Comparison of ENCODE assay signal across 17 cellular contexts in the genomic region with DNA sequence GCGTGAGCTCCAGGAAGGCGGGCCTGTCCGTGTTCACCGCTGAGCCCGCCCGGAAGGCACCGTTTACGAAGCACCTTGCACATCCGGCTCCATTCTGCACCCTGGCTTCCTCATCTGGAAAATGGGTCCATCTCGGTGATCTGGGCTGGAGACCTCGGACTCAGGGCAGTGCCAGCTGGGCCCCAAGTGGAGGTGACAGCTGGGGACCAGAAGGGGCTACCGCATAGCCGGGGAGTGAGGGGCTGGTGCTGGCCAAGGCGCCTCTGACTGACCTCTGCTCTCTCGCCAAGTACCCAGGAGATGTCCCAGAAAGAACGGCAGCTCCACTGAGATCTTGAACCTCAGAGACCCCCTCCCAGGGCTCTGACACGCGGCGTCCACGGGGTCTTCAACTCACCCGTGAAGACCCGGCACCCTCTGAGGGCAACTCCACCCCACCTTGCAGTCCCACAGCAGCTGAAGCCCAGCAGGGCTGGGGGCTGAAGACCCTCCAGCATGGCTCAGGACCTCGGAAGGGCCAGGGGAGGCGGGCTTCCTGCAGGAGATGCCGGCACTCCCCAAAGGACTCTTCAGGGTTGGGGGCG. TPM values are rescaled to one million over a fixed set of nuclear protein-coding genes. Genes with fewer than 3 reads are reported as not detected.
DNase-seq lines count a peak whose midpoint lies in the region; ATAC-seq and TF ChIP-seq lines count a peak whose summit lies in the region.
"Had no signal": no experiment of that assay in that cellular context is flagged by ENCODE, and none has a peak within 500 bp of the region (broad histone marks: within the 10 kb centered on the region; RNA-seq: fewer than 3 reads in every experiment).

No MANE protein-coding gene starts in this region.

- peak overlapping the region; percentile 69 for H3K27ac Mint-ChIP-seq in activated naive CD8-positive, alpha-beta T cell treated with anti-CD3 and anti-CD28 coated beads for 36 hours
- H3K27ac Mint-ChIP-seq in activated naive CD8-positive, alpha-beta T cell treated with anti-CD3 and anti-CD28 coated beads, Interleukin-2, amount 50 U/mL, for 24 hours, result no peak overlapping the region
- peak overlapping the region; percentile 84 to 95 for H3K27ac Mint-ChIP-seq in stimulated activated naive CD8-positive, alpha-beta T cell treated with anti-CD3 and anti-CD28 coated beads, Interleukin-15, amount 100 ng/mL, for 72 hours
- H3K27ac Mint-ChIP-seq: CD4-positive, alpha-beta memory T cell had no signal

- no peak overlapping the region for H3K4me3 ChIP-seq in body of pancreas
- H3K4me3 ChIP-seq: MG63, tibial nerve had no signal

- no peak for TF ChIP-seq POLR2A in body of pancreas (IDR thresholded peaks at IDR 0.05)

- H3K4me1 Mint-ChIP-seq in activated naive CD8-positive, alpha-beta T cell treated with anti-CD3 and anti-CD28 coated beads for 36 hours, result peaks cover 28% of the 10 kb centered on the region
- H3K4me1 Mint-ChIP-seq in activated naive CD8-positive, alpha-beta T cell treated with anti-CD3 and anti-CD28 coated beads, Interleukin-2, amount 50 U/mL, for 24 hours, result peaks cover 33% of the 10 kb centered on the region
- peaks cover 46% of the 10 kb centered on the region for H3K4me1 Mint-ChIP-seq in stimulated activated naive CD8-positive, alpha-beta T cell treated with anti-CD3 and anti-CD28 coated beads, Interleukin-15, amount 100 ng/mL, for 72 hours

- intact Hi-C loops in body of pancreas (cut with DNase I), result no loop called here

- peak overlapping the region; percentile 39 to 91 (median 80) for H3K27ac ChIP-seq in body of pancreas
- H3K27ac ChIP-seq: foreskin keratinocyte had no signal

- no peak for ATAC-seq in activated naive CD8-positive, alpha-beta T cell treated with anti-CD3 and anti-CD28 coated beads, Interleukin-2, amount 50 U/mL, for 24 hours
- no peak for ATAC-seq in body of pancreas
- ATAC-seq in stimulated activated naive CD8-positive, alpha-beta T cell treated with anti-CD3 and anti-CD28 coated beads, Interleukin-15, amount 100 ng/mL, for 72 hours, result no peak
- ATAC-seq: foreskin keratinocyte had no signal

- peaks cover 46% of the 10 kb centered on the region for H3K4me1 ChIP-seq in body of pancreas
- H3K4me1 ChIP-seq: foreskin keratinocyte had no signal

- WGBS in body of pancreas, 2 donors, result 77 to 79% methylated on average over 12 to 26 of the region's 26 CpGs

- H3K9me3 ChIP-seq in body of pancreas, result no peaks in the 10 kb centered on the region
- H3K9me3 ChIP-seq: MG63 had no signal

- no peak overlapping the region for H3K4me3 Mint-ChIP-seq in activated naive CD8-positive, alpha-beta T cell treated with anti-CD3 and anti-CD28 coated beads for 36 hours
- H3K4me3 Mint-ChIP-seq in activated naive CD8-positive, alpha-beta T cell treated with anti-CD3 and anti-CD28 coated beads, Interleukin-2, amount 50 U/mL, for 24 hours, result no peak overlapping the region
- H3K4me3 Mint-ChIP-seq in stimulated activated naive CD8-positive, alpha-beta T cell treated with anti-CD3 and anti-CD28 coated beads, Interleukin-15, amount 100 ng/mL, for 72 hours, result peak overlapping the region; percentile 65 to 75
- H3K4me3 Mint-ChIP-seq: central memory CD8-positive, alpha-beta T cell had no signal

- H3K9me3 Mint-ChIP-seq in activated naive CD8-positive, alpha-beta T cell treated with anti-CD3 and anti-CD28 coated beads for 36 hours, result no peaks in the 10 kb centered on the region
- H3K9me3 Mint-ChIP-seq in activated naive CD8-positive, alpha-beta T cell treated with anti-CD3 and anti-CD28 coated beads, Interleukin-2, amount 50 U/mL, for 24 hours, result no peaks in the 10 kb centered on the region
- H3K9me3 Mint-ChIP-seq in stimulated activated naive CD8-positive, alpha-beta T cell treated with anti-CD3 and anti-CD28 coated beads, Interleukin-15, amount 100 ng/mL, for 72 hours, result no peaks in the 10 kb centered on the region
- H3K9me3 Mint-ChIP-seq: central memory CD8-positive, alpha-beta T cell had no signal

- H3K27me3 ChIP-seq in body of pancreas, result no peaks in the 10 kb centered on the region
- H3K27me3 ChIP-seq: MG63 had no signal

- peaks cover 51% of the 10 kb centered on the region for H3K27me3 Mint-ChIP-seq in activated naive CD8-positive, alpha-beta T cell treated with anti-CD3 and anti-CD28 coated beads for 36 hours
- H3K27me3 Mint-ChIP-seq in activated naive CD8-positive, alpha-beta T cell treated with anti-CD3 and anti-CD28 coated beads, Interleukin-2, amount 50 U/mL, for 24 hours, result peaks cover 51% of the 10 kb centered on the region
- H3K27me3 Mint-ChIP-seq in stimulated activated naive CD8-positive, alpha-beta T cell treated with anti-CD3 and anti-CD28 coated beads, Interleukin-15, amount 100 ng/mL, for 72 hours, result peaks cover 68% of the 10 kb centered on the region

- TF ChIP-seq CTCF in body of pancreas (IDR thresholded peaks at IDR 0.05), result no peak

- no peak for DNase-seq in activated naive CD8-positive, alpha-beta T cell treated with anti-CD3 and anti-CD28 coated beads for 36 hours
- DNase-seq in activated naive CD8-positive, alpha-beta T cell treated with anti-CD3 and anti-CD28 coated beads, Interleukin-2, amount 50 U/mL, for 24 hours, result no peak
- DNase-seq in body of pancreas (no peak), mesenteric fat pad (ENCODE audit: low spot score) (peak; percentile 77), NCI-H2171 treated with DMSO at 0.1 percent for 48 hours (lab: John Stamatoyannopoulos, UW) (no peak)
- DNase-seq in stimulated activated naive CD8-positive, alpha-beta T cell treated with anti-CD3 and anti-CD28 coated beads, Interleukin-15, amount 100 ng/mL, for 72 hours, result no peak
- no peak for DNase-seq in activated naive CD4-positive, alpha-beta T cell (lab: John Stamatoyannopoulos, UW)
- DNase-seq in activated CD4-positive, alpha-beta T cell treated with anti-CD3 and anti-CD28 coated beads, Interleukin-2, amount 50 U/mL, for 4 hours, result no peak
- DNase-seq: activated CD4-positive, alpha-beta T cell treated with anti-CD3 and anti-CD28 coated beads for 4 hours; CD4-positive, alpha-beta memory T cell; foreskin keratinocyte; NCI-H187; NCI-H510A; SIG-M5 had no signal

- no peaks in the 10 kb centered on the region for H3K36me3 ChIP-seq in body of pancreas (replicated peaks in 1 of 2; ENCODE audit: insufficient read depth in 1 of 2, low read depth in 2 of 2)
- H3K36me3 ChIP-seq: MG63, tibial nerve had no signal

- H3K36me3 Mint-ChIP-seq in activated naive CD8-positive, alpha-beta T cell treated with anti-CD3 and anti-CD28 coated beads for 36 hours, result no peaks in the 10 kb centered on the region
- no peaks in the 10 kb centered on the region for H3K36me3 Mint-ChIP-seq in activated naive CD8-positive, alpha-beta T cell treated with anti-CD3 and anti-CD28 coated beads, Interleukin-2, amount 50 U/mL, for 24 hours (ENCODE audit: low read depth)
- H3K36me3 Mint-ChIP-seq: CD4-positive, alpha-beta memory T cell had no signal

RNA-seq across cellular contexts. Expression of a gene that starts 52.3 kb away (rescaled TPM):
- under 1 TPM; 0.66 to 0.82 TPM for total RNA-seq in activated naive CD8-positive, alpha-beta T cell treated with anti-CD3 and anti-CD28 coated beads for 36 hours
- total RNA-seq in body of pancreas (10 to 100 TPM in 1 of 2 donors, 1 to 10 TPM in 1; 4.2 to 12.2 TPM), mesenteric fat pad (17.1 TPM)
- total RNA-seq: CD4-positive, alpha-beta memory T cell had no signal

Comparison
In these comparisons a context has a peak if more than half of its experiments do, and no peak if none do; other contexts are left out.
1. H3K4me3 Mint-ChIP-seq: peak in stimulated activated naive CD8-positive, alpha-beta T cell treated with anti-CD3 and anti-CD28 coated beads, Interleukin-15, amount 100 ng/mL, for 72 hours (2 of 2); none in activated naive CD8-positive, alpha-beta T cell treated with anti-CD3 and anti-CD28 coated beads for 36 hours (single experiment) and activated naive CD8-positive, alpha-beta T cell treated with anti-CD3 and anti-CD28 coated beads, Interleukin-2, amount 50 U/mL, for 24 hours (single experiment).